ENCODE assay signal across 10 cellular contexts in genomic region chr16:79093554-79093967, GRCh38.
DNase-seq lines count a peak whose midpoint lies in the region; ATAC-seq, FAIRE-seq and TF ChIP-seq lines count a peak whose summit lies in the region.
"Had no signal": no experiment of that assay in that cellular context is flagged by ENCODE, and none has a peak within 500 bp of the region (broad histone marks: within the 10 kb centered on the region; RNA-seq: fewer than 3 reads in every experiment).

No MANE protein-coding gene starts in this region.

- no peaks in the 10 kb centered on the region for H3K27me3 ChIP-seq in right atrium auricular region

- DNase-seq in Right ventricle myocardium inferior (ENCODE audit: missing footprints) (peak; percentile 73), right atrium auricular region (ENCODE audit: low spot score) (no peak), left ventricle myocardium superior (no peak), urothelium cell line (ENCODE audit: low spot score) (peak; percentile 17), SW480 (ENCODE audit: low spot score) (no peak)
- DNase-seq in activated CD4-positive, alpha-beta T cell treated with anti-CD3 and anti-CD28 coated beads, Interleukin-2, amount 10 ng/mL, durations not matched to agents 24 days and 14 days, result peak; percentile 76
- DNase-seq: glutamatergic neuron, NCI-H1105 had no signal

- peak overlapping the region; percentile 85 for H3K27ac Mint-ChIP-seq in activated CD4-positive, alpha-beta T cell treated with anti-CD3 and anti-CD28 coated beads, Interleukin-2, amount 10 ng/mL, durations not matched to agents 24 days and 14 days

- peaks cover 10% of the 10 kb centered on the region for H3K36me3 Mint-ChIP-seq in activated CD4-positive, alpha-beta T cell treated with anti-CD3 and anti-CD28 coated beads, Interleukin-2, amount 10 ng/mL, durations not matched to agents 24 days and 14 days (ENCODE audit: low read depth)

- H3K4me1 ChIP-seq in right atrium auricular region, result no peaks in the 10 kb centered on the region

- TF ChIP-seq CTCF in right atrium auricular region (IDR thresholded peaks at IDR 0.05), result no peak

- H3K4me3 Mint-ChIP-seq in activated CD4-positive, alpha-beta T cell treated with anti-CD3 and anti-CD28 coated beads, Interleukin-2, amount 10 ng/mL, durations not matched to agents 24 days and 14 days, result peak overlapping the region; percentile 69

- peaks cover 17% of the 10 kb centered on the region for H3K27me3 Mint-ChIP-seq in activated CD4-positive, alpha-beta T cell treated with anti-CD3 and anti-CD28 coated beads, Interleukin-2, amount 10 ng/mL, durations not matched to agents 24 days and 14 days

- peaks cover 10% of the 10 kb centered on the region for H3K9me3 Mint-ChIP-seq in activated CD4-positive, alpha-beta T cell treated with anti-CD3 and anti-CD28 coated beads, Interleukin-2, amount 10 ng/mL, durations not matched to agents 24 days and 14 days

- H3K36me3 ChIP-seq in right atrium auricular region, result no peaks in the 10 kb centered on the region

- no peak for FAIRE-seq in urothelium cell line (lab: Jason Lieb, UNC)

- H3K9me3 ChIP-seq in right atrium auricular region, result no peaks in the 10 kb centered on the region

- no peak overlapping the region for H3K4me3 ChIP-seq in right atrium auricular region

- no peak overlapping the region for H3K27ac ChIP-seq in right atrium auricular region

- intact Hi-C loops in Right ventricle myocardium inferior (cut with DNase I), result no loop called here
- intact Hi-C loops in activated CD4-positive, alpha-beta T cell treated with anti-CD3 and anti-CD28 coated beads, Interleukin-2, amount 10 ng/mL, durations not matched to agents 24 days and 14 days (cut with micrococcal nuclease), result loop anchor here (2.0 to 10.0 kb wide), 6 partner anchors 69 to 681 kb away; partner anchors contain the start of gene MAF
- intact Hi-C loops in left ventricle myocardium superior (cut with micrococcal nuclease), result no loop called here

- H3K4me1 Mint-ChIP-seq in activated CD4-positive, alpha-beta T cell treated with anti-CD3 and anti-CD28 coated beads, Interleukin-2, amount 10 ng/mL, durations not matched to agents 24 days and 14 days, result peaks cover 51% of the 10 kb centered on the region

- ATAC-seq in Right ventricle myocardium inferior (peak; percentile 65), left ventricle myocardium superior (peak; percentile 66), HG03159 (IDR thresholded peaks at IDR 0.05; ENCODE audit: unreplicated experiment) (no peak), GM19467 (IDR thresholded peaks at IDR 0.05; ENCODE audit: unreplicated experiment) (no peak)

Comparison
In these comparisons a context has a peak if more than half of its experiments do, and no peak if none do; other contexts are left out.
1. DNase-seq: peak in Right ventricle myocardium inferior (single experiment), activated CD4-positive, alpha-beta T cell treated with anti-CD3 and anti-CD28 coated beads, Interleukin-2, amount 10 ng/mL, durations not matched to agents 24 days and 14 days (single experiment) and urothelium cell line (single experiment); none in right atrium auricular region (single experiment), left ventricle myocardium superior (single experiment) and SW480 (single experiment).
2. ATAC-seq: peak in Right ventricle myocardium inferior (single experiment) and left ventricle myocardium superior (single experiment); none in HG03159 (single experiment) and GM19467 (single experiment).